ENCODE assay signal across 12 cellular contexts in the genomic region with DNA sequence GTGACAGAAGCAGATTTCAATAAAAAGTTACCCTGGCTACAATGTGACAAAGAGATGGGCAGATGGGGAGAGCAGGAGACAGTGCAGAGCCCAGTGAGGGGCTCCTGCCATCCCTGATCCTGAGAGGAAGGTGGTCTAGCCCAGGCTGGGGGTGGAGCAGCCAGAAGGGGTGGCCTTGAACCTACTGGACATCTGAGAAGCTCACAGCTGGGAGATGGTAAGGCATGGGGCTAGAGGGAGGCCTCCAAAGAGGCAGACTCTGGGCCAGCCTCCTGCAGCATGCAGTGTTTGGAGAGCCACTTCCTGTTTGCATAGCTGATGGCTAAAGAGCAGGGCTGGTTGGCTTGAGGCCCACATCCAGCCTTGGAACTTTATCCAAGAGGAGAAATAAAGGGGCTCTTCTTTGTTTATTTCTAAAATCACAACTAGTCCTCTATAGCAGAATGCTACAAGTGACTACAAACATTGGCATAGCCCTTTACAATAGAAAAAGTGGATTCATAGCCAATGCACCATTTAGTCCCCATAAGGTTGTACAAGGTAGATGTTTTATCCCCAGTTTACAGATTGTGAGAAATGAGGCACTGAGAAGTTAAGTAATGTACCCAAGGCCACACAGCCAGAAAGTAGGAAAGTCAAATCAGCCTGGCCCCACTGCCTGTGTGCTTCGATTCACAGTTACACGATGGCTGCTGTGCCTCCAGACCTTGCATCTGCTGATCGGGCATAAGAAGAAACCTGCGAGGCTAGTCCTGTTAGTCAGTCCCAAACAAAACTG. TPM values are rescaled to one million over a fixed set of nuclear protein-coding genes. Genes with fewer than 3 reads are reported as not detected.
DNase-seq lines count a peak whose midpoint lies in the region; ATAC-seq and TF ChIP-seq lines count a peak whose summit lies in the region.
"Had no signal": no experiment of that assay in that cellular context is flagged by ENCODE, and none has a peak within 500 bp of the region (broad histone marks: within the 10 kb centered on the region; RNA-seq: fewer than 3 reads in every experiment).

No MANE protein-coding gene starts in this region.

- TF ChIP-seq CTCF in transverse colon (IDR thresholded peaks at IDR 0.05): no peak

- H3K4me3 Mint-ChIP-seq in activated naive CD8-positive, alpha-beta T cell treated with anti-CD3 and anti-CD28 coated beads, Interleukin-2, amount 10 ng/mL, durations not matched to agents 7 days and 5 days: no peak overlapping the region
- H3K4me3 Mint-ChIP-seq in activated naive CD8-positive, alpha-beta T cell treated with anti-CD3 and anti-CD28 coated beads, Interleukin-2, amount 50 U/mL, for 24 hours: no peak overlapping the region
- H3K4me3 Mint-ChIP-seq: dendritic cell treated with granulocyte-macrophage colony-stimulating factor and Interleukin-4, amounts not matched to agents 40 ng/mL and 50 ng/mL, for 4 days had no signal

- peaks cover 13 to 48% (median 40%) of the 10 kb centered on the region in 4 donors for H3K4me1 ChIP-seq in transverse colon

- no peak overlapping the region for H3K4me3 ChIP-seq in transverse colon
- H3K4me3 ChIP-seq: skin epidermis had no signal

- peaks cover 26% of the 10 kb centered on the region for H3K4me1 Mint-ChIP-seq in activated naive CD8-positive, alpha-beta T cell treated with anti-CD3 and anti-CD28 coated beads, Interleukin-2, amount 10 ng/mL, durations not matched to agents 7 days and 5 days
- H3K4me1 Mint-ChIP-seq in activated naive CD8-positive, alpha-beta T cell treated with anti-CD3 and anti-CD28 coated beads, Interleukin-2, amount 50 U/mL, for 24 hours: peaks cover 25% of the 10 kb centered on the region

- peaks cover 1% of the 10 kb centered on the region for H3K36me3 Mint-ChIP-seq in activated naive CD8-positive, alpha-beta T cell treated with anti-CD3 and anti-CD28 coated beads, Interleukin-2, amount 10 ng/mL, durations not matched to agents 7 days and 5 days
- H3K36me3 Mint-ChIP-seq in activated naive CD8-positive, alpha-beta T cell treated with anti-CD3 and anti-CD28 coated beads, Interleukin-2, amount 50 U/mL, for 24 hours (ENCODE audit: low read depth): no peaks in the 10 kb centered on the region
- H3K36me3 Mint-ChIP-seq in activated naive CD4-positive, alpha-beta T cell treated with anti-CD3 and anti-CD28 coated beads, Interleukin-2, amount 50 U/mL, for 72 hours: peaks cover 0 to 14% of the 10 kb centered on the region in 2 donors

- POLR2A ChIA-PET in activated naive CD8-positive, alpha-beta T cell treated with anti-CD3 and anti-CD28 coated beads, Interleukin-2, amount 10 ng/mL, durations not matched to agents 7 days and 5 days (lab: Charles Lee): interaction anchor here (0.6 to 7.2 kb wide), 5 partner anchors 11 to 187 kb away, joined by 3 to 53 read pairs (median 5); a partner anchor contains a TSS

- no peaks in the 10 kb centered on the region for H3K36me3 ChIP-seq in transverse colon

- TF ChIP-seq POLR2A in transverse colon (IDR thresholded peaks at IDR 0.05): no peak

- H3K27ac ChIP-seq in transverse colon: peak overlapping the region; percentile 49 to 67 (median 62)

- H3K9me3 Mint-ChIP-seq in activated naive CD8-positive, alpha-beta T cell treated with anti-CD3 and anti-CD28 coated beads, Interleukin-2, amount 10 ng/mL, durations not matched to agents 7 days and 5 days: no peaks in the 10 kb centered on the region
- H3K9me3 Mint-ChIP-seq in activated naive CD8-positive, alpha-beta T cell treated with anti-CD3 and anti-CD28 coated beads, Interleukin-2, amount 50 U/mL, for 24 hours: no peaks in the 10 kb centered on the region
- no peaks in the 10 kb centered on the region for H3K9me3 Mint-ChIP-seq in activated naive CD4-positive, alpha-beta T cell treated with anti-CD3 and anti-CD28 coated beads, Interleukin-2, amount 50 U/mL, for 72 hours
- H3K9me3 Mint-ChIP-seq: CD4-positive, CD25-positive, alpha-beta regulatory T cell; dendritic cell treated with granulocyte-macrophage colony-stimulating factor and Interleukin-4, amounts not matched to agents 40 ng/mL and 50 ng/mL, for 4 days had no signal

- WGBS in transverse colon (ENCODE audit: low coverage in 1 of 2), 2 donors: 95% methylated on average over 4 of the region's 4 CpGs; no CpG with 5 or more reads in 1 of the 2 donors

- DNase-seq in activated naive CD8-positive, alpha-beta T cell treated with anti-CD3 and anti-CD28 coated beads, Interleukin-2, amount 10 ng/mL, durations not matched to agents 7 days and 5 days: peak; percentile 38
- no peak for DNase-seq in activated naive CD8-positive, alpha-beta T cell treated with anti-CD3 and anti-CD28 coated beads, Interleukin-2, amount 50 U/mL, for 24 hours
- DNase-seq in SHP77 (lab: John Stamatoyannopoulos, UW): peak; percentile 72 to 86
- DNase-seq in hepatic stellate cell (ENCODE audit: low spot score): peak; percentile 65
- DNase-seq in transverse colon: peak; percentile 48
- DNase-seq in NCI-H1105 treated with DMSO at 0.1 percent for 48 hours (lab: John Stamatoyannopoulos, UW): no peak
- DNase-seq in activated naive CD4-positive, alpha-beta T cell treated with anti-CD3 and anti-CD28 coated beads, Interleukin-2, amount 50 U/mL, for 72 hours (ENCODE audit: low spot score in 2 of 2): no peak
- DNase-seq: CD4-positive, CD25-positive, alpha-beta regulatory T cell had no signal

- peaks cover 19% of the 10 kb centered on the region for H3K27me3 Mint-ChIP-seq in activated naive CD8-positive, alpha-beta T cell treated with anti-CD3 and anti-CD28 coated beads, Interleukin-2, amount 10 ng/mL, durations not matched to agents 7 days and 5 days
- peaks cover 22% of the 10 kb centered on the region for H3K27me3 Mint-ChIP-seq in activated naive CD8-positive, alpha-beta T cell treated with anti-CD3 and anti-CD28 coated beads, Interleukin-2, amount 50 U/mL, for 24 hours

- peaks cover 30% of the 10 kb centered on the region for H3K27me3 ChIP-seq in transverse colon

- no peak for TF ChIP-seq EP300 in transverse colon (IDR thresholded peaks at IDR 0.05; ENCODE audit: low read depth)

- in situ Hi-C loops in transverse colon (cut with MboI; ENCODE audit: low pct_ligation_motif_present in 1 of 4, low pct_unique_long_range_greater_than_20kb in 1 of 4, low sequenced_read_pairs in 3 of 4): no loop called here

- no peaks in the 10 kb centered on the region for H3K9me3 ChIP-seq in transverse colon

- peak overlapping the region; percentile 76 for H3K27ac Mint-ChIP-seq in activated naive CD8-positive, alpha-beta T cell treated with anti-CD3 and anti-CD28 coated beads, Interleukin-2, amount 10 ng/mL, durations not matched to agents 7 days and 5 days
- no peak overlapping the region for H3K27ac Mint-ChIP-seq in activated naive CD8-positive, alpha-beta T cell treated with anti-CD3 and anti-CD28 coated beads, Interleukin-2, amount 50 U/mL, for 24 hours
- H3K27ac Mint-ChIP-seq in activated naive CD4-positive, alpha-beta T cell treated with anti-CD3 and anti-CD28 coated beads, Interleukin-2, amount 50 U/mL, for 72 hours: no peak overlapping the region
- H3K27ac Mint-ChIP-seq: dendritic cell treated with granulocyte-macrophage colony-stimulating factor and Interleukin-4, amounts not matched to agents 40 ng/mL and 50 ng/mL, for 4 days had no signal

- peak; percentile 60 for ATAC-seq in activated naive CD8-positive, alpha-beta T cell treated with anti-CD3 and anti-CD28 coated beads, Interleukin-2, amount 10 ng/mL, durations not matched to agents 7 days and 5 days (ENCODE audit: low read depth)
- no peak for ATAC-seq in activated naive CD8-positive, alpha-beta T cell treated with anti-CD3 and anti-CD28 coated beads, Interleukin-2, amount 50 U/mL, for 24 hours
- no peak for ATAC-seq in GM19395 (IDR thresholded peaks at IDR 0.05; ENCODE audit: unreplicated experiment)
- ATAC-seq in activated naive CD4-positive, alpha-beta T cell treated with anti-CD3 and anti-CD28 coated beads, Interleukin-2, amount 50 U/mL, for 72 hours: no peak

- intact Hi-C loops in transverse colon (cut with DNase I; ENCODE audit: low total_unique reads): no loop called here

RNA-seq across cellular contexts. Expression of a gene that starts 4.6 kb away (rescaled TPM):
- under 1 TPM; 0.14 to 0.23 TPM for total RNA-seq in activated naive CD8-positive, alpha-beta T cell treated with anti-CD3 and anti-CD28 coated beads, Interleukin-2, amount 10 ng/mL, durations not matched to agents 7 days and 5 days
- 1 to 10 TPM in 3 of 4 donors, under 1 TPM in 1; 0.75 to 2.2 (median 1.7) TPM for total RNA-seq in transverse colon
- total RNA-seq in activated naive CD4-positive, alpha-beta T cell treated with anti-CD3 and anti-CD28 coated beads, Interleukin-2, amount 50 U/mL, for 72 hours: under 1 TPM in 1 of 2 donors, not detected in 1; 0.18 TPM
- total RNA-seq: kidney epithelial cell had no signal

RNA-seq across cellular contexts. Expression of a gene that starts 11.8 kb away (rescaled TPM):
- under 1 TPM in 1 of 2 experiments, not detected in 1; 0.22 TPM for total RNA-seq in activated naive CD8-positive, alpha-beta T cell treated with anti-CD3 and anti-CD28 coated beads, Interleukin-2, amount 10 ng/mL, durations not matched to agents 7 days and 5 days
- 1 to 10 TPM in 1 of 4 donors, under 1 TPM in 1, not detected in 2; 0.95 to 1.2 TPM for total RNA-seq in transverse colon
- under 1 TPM in 1 of 2 donors, not detected in 1; 0.45 TPM for total RNA-seq in activated naive CD4-positive, alpha-beta T cell treated with anti-CD3 and anti-CD28 coated beads, Interleukin-2, amount 50 U/mL, for 72 hours
- total RNA-seq: CD4-positive, CD25-positive, alpha-beta regulatory T cell had no signal

RNA-seq across cellular contexts. Expression of a gene that starts 54.9 kb away (rescaled TPM):
- total RNA-seq in activated naive CD8-positive, alpha-beta T cell treated with anti-CD3 and anti-CD28 coated beads, Interleukin-2, amount 10 ng/mL, durations not matched to agents 7 days and 5 days: not detected
- total RNA-seq in transverse colon: 1 to 10 TPM in 1 of 4 donors, under 1 TPM in 1, not detected in 2; 0.64 to 1.2 TPM
- not detected for total RNA-seq in activated naive CD4-positive, alpha-beta T cell treated with anti-CD3 and anti-CD28 coated beads, Interleukin-2, amount 50 U/mL, for 72 hours
- total RNA-seq: kidney epithelial cell had no signal

Comparison
In these comparisons a context has a peak if more than half of its experiments do, and no peak if none do; other contexts are left out.
1. DNase-seq: peak in activated naive CD8-positive, alpha-beta T cell treated with anti-CD3 and anti-CD28 coated beads, Interleukin-2, amount 10 ng/mL, durations not matched to agents 7 days and 5 days (single experiment), SHP77 (2 of 2), hepatic stellate cell (single experiment) and transverse colon (single experiment); none in activated naive CD8-positive, alpha-beta T cell treated with anti-CD3 and anti-CD28 coated beads, Interleukin-2, amount 50 U/mL, for 24 hours (single experiment), NCI-H1105 treated with DMSO at 0.1 percent for 48 hours (single experiment) and activated naive CD4-positive, alpha-beta T cell treated with anti-CD3 and anti-CD28 coated beads, Interleukin-2, amount 50 U/mL, for 72 hours (0 of 2).